9 cellular contexts compared by ENCODE assay signal in genomic region chr11:27611390-27611789, GRCh38.
"Had no signal": no experiment of that assay in that cellular context is flagged by ENCODE, and none has a peak within 500 bp of the region (broad histone marks: within the 10 kb centered on the region; RNA-seq: fewer than 3 reads in every experiment).

No MANE protein-coding gene starts in this region.

- H3K9me3 ChIP-seq: HAP-1 had no signal

- DNase-seq: GOT3, H7, HFFc6, KG1 had no signal

- H3K4me3 ChIP-seq: GM23248, HAP-1, K562 had no signal

- FAIRE-seq: HTR-8/SVneo, K562 had no signal

- ATAC-seq: HCT116, K562 had no signal

- H3K36me3 ChIP-seq: HAP-1 had no signal

- H3K27ac ChIP-seq: GM23248 had no signal

- H3K9me3 Mint-ChIP-seq: HFFc6 had no signal

- H2AFZ ChIP-seq: GM23248 had no signal

- H3K4me1 ChIP-seq: HAP-1 had no signal

- H3K27ac Mint-ChIP-seq: HFFc6 had no signal

- H3K9ac ChIP-seq: GM23248 had no signal

- H3K4me3 Mint-ChIP-seq: HFFc6 had no signal
